Comparison of ENCODE assay signal across 13 cellular contexts in the genomic region with DNA sequence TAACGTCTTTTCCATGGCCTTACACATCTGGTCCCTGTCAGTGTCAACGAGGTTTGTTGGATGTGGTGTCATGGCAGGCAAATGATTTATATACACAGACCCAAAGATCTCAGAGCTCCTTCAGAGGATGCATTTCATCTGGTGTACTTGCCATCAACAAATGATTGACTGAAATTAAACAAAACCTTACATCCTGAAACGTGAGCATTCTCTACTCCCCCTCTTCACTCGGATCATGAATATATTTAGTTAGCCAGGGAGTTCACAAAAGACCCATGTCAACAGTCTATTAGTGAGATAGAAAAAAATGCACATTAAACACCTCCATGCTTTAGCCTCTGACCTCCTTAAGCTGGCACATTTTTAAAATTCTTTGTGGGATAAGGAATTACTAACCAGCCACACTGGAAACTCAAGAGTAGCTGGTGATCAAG.
DNase-seq lines count a peak whose midpoint lies in the region; ATAC-seq and TF ChIP-seq lines count a peak whose summit lies in the region.
"Had no signal": no experiment of that assay in that cellular context is flagged by ENCODE, and none has a peak within 500 bp of the region (broad histone marks: within the 10 kb centered on the region; RNA-seq: fewer than 3 reads in every experiment).

No MANE protein-coding gene starts in this region.

- peak; percentile 21 for DNase-seq in NCI-H2171 treated with DMSO at 0.1 percent for 48 hours (lab: John Stamatoyannopoulos, UW)
- no peak for DNase-seq in NCI-H2171 (lab: John Stamatoyannopoulos, UW)
- DNase-seq in NCI-H69 (lab: John Stamatoyannopoulos, UW), result peak; percentile 75
- DNase-seq in retinal pigment epithelial cell (ENCODE audit: low read depth), result peak; percentile 86
- DNase-seq in stimulated activated CD8-positive, alpha-beta memory T cell treated with anti-CD3 and anti-CD28 coated beads, Interleukin-4, amount 100 ng/mL, for 48 hours, result no peak
- no peak for DNase-seq in hepatic stellate cell (ENCODE audit: low spot score)
- DNase-seq: activated CD4-positive, alpha-beta T cell treated with anti-CD3 and anti-CD28 coated beads, Interleukin-2, amount 10 ng/mL, durations not matched to agents 7 days and 5 days; caudate nucleus; immature natural killer cell; naive thymus-derived CD8-positive, alpha-beta T cell; upper lobe of right lung had no signal

- H3K4me3 ChIP-seq in retinal pigment epithelial cell (ENCODE audit: low read length), result no peak overlapping the region
- H3K4me3 ChIP-seq: upper lobe of right lung had no signal

- ATAC-seq in esophagus mucosa, result peak; percentile 19
- no peak for ATAC-seq in HG02759 (IDR thresholded peaks at IDR 0.05; ENCODE audit: unreplicated experiment)
- ATAC-seq: naive thymus-derived CD8-positive, alpha-beta T cell; upper lobe of right lung had no signal

- TF ChIP-seq CTCF in retinal pigment epithelial cell (conservative IDR thresholded peaks at IDR 0.05; ENCODE audit: low read depth, low read length), result no peak

Comparison
In these comparisons a context has a peak if more than half of its experiments do, and no peak if none do; other contexts are left out.
1. DNase-seq: peak in NCI-H2171 treated with DMSO at 0.1 percent for 48 hours (single experiment), NCI-H69 (single experiment) and retinal pigment epithelial cell (single experiment); none in NCI-H2171 (single experiment), stimulated activated CD8-positive, alpha-beta memory T cell treated with anti-CD3 and anti-CD28 coated beads, Interleukin-4, amount 100 ng/mL, for 48 hours (single experiment) and hepatic stellate cell (single experiment).